In the genomic region with DNA sequence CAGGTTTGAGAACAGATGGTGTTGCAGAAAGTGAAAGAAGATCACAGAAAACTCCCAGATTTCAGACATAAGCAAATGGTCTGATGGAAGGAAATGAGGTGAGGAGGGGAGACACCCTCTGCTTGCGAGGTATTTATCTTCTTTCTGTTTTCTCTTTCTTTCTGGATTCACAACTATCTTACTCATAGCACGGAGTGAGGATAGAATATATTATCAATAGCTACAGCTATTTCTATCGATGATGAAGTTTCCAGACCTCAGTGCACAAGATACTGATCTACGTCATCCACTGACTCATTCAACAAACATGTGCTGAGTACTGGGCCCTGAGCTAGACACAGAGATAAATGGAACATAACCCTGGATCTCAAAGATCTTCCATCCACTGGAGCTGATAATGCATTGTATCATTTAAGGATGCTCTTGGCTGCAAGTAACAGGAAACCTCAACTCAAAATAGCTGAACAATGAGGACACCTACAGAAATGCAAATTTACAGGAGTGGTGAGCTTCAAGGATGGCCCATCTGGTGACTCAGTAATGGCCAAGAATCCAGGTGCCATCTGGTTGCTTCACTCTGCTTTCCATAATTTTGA, we compare ENCODE assay signal across 14 cellular contexts. TPM values are rescaled to one million over a fixed set of nuclear protein-coding genes. Genes with fewer than 3 reads are reported as not detected.
DNase-seq lines count a peak whose midpoint lies in the region; ATAC-seq and TF ChIP-seq lines count a peak whose summit lies in the region.
"Had no signal": no experiment of that assay in that cellular context is flagged by ENCODE, and none has a peak within 500 bp of the region (broad histone marks: within the 10 kb centered on the region; RNA-seq: fewer than 3 reads in every experiment).

No MANE protein-coding gene starts in this region.

- H3K4me3 Mint-ChIP-seq in Calu3 (ENCODE audit: low read depth, unreplicated experiment) = no peak overlapping the region

- no peaks in the 10 kb centered on the region for H3F3A ChIP-seq in MM.1S (ENCODE audit: insufficient read depth, low read length)

- no TSS peak for BruUV-seq in Calu3 (replicated peaks; lab: Mats Ljungman, UMichigan)

- peaks cover 7% of the 10 kb centered on the region for H3K4me1 Mint-ChIP-seq in Calu3 (ENCODE audit: low read depth, unreplicated experiment)

- no peak overlapping the region for H2AFZ ChIP-seq in MM.1S (ENCODE audit: low read length)

- peaks cover 15% of the 10 kb centered on the region for H3K4me1 ChIP-seq in MM.1S (ENCODE audit: low read length)
- no peaks in the 10 kb centered on the region for H3K4me1 ChIP-seq in right cardiac atrium (ENCODE audit: control insufficient read depth, insufficient read depth, low read length)
- H3K4me1 ChIP-seq: right atrium auricular region had no signal

- no peaks in the 10 kb centered on the region for H3K79me2 ChIP-seq in MM.1S (ENCODE audit: low read length)

- WGBS in right cardiac atrium = 81% methylated on average over 4 of the region's 4 CpGs

- peak overlapping the region; percentile 21; the same call in 1 of the 2 replicates for H3K4me2 ChIP-seq in MM.1S (ENCODE audit: low read depth, low read length)

- ATAC-seq in GM18868 (IDR thresholded peaks at IDR 0.05; ENCODE audit: unreplicated experiment) (peak; percentile 53), HG02763 (IDR thresholded peaks at IDR 0.05; ENCODE audit: unreplicated experiment) (peak; percentile 40), right cardiac atrium (no peak)

- DNase-seq in AG10803 (ENCODE audit: low read depth) (peak; percentile 11), MM.1S (no peak), NCI-H1436 treated with DMSO at 0.1 percent for 48 hours (lab: John Stamatoyannopoulos, UW) (no peak), right cardiac atrium (no peak), posterior cingulate gyrus (no peak), Calu3 (no peak)
- DNase-seq: Caco-2; cortex of kidney; NCI-H748 treated with DMSO at 0.1 percent for 48 hours; stimulated activated naive CD4-positive, alpha-beta T cell treated with Interleukin-2 at 50 U/mL for 16 hours had no signal

- no peaks in the 10 kb centered on the region for H3K9me3 ChIP-seq in MM.1S (replicated peaks; ENCODE audit: insufficient read depth, low read length)
- no peaks in the 10 kb centered on the region for H3K9me3 ChIP-seq in right cardiac atrium (ENCODE audit: control insufficient read depth, low read length)
- H3K9me3 ChIP-seq: Caco-2, right atrium auricular region had no signal

- no peaks in the 10 kb centered on the region for H3K36me3 Mint-ChIP-seq in Calu3 (ENCODE audit: insufficient read depth, unreplicated experiment)

- intact Hi-C loops in right cardiac atrium (cut with DNase I) = loop anchor here in 1 of 4 donors (10.0 kb wide), 1 partner anchor 95 kb away; no protein-coding TSS in a partner anchor
- intact Hi-C loops in posterior cingulate gyrus (cut with DNase I) = no loop called here
- intact Hi-C loops in Calu3 (cut with micrococcal nuclease; ENCODE audit: unreplicated experiment) = no loop called here

- no peaks in the 10 kb centered on the region for H3K36me3 ChIP-seq in MM.1S (replicated peaks; ENCODE audit: insufficient read depth, low read length)
- H3K36me3 ChIP-seq: right atrium auricular region had no signal

- H4K20me1 ChIP-seq in MM.1S (ENCODE audit: insufficient read depth, low read length) = no peaks in the 10 kb centered on the region

- no peak overlapping the region for H3K9ac ChIP-seq in MM.1S (ENCODE audit: low read length)

- H3K4me3 ChIP-seq in AG10803 (ENCODE audit: low read length) = no peak overlapping the region
- no peak overlapping the region for H3K4me3 ChIP-seq in MM.1S (ENCODE audit: low read length)
- H3K4me3 ChIP-seq in right cardiac atrium (ENCODE audit: low read length) = no peak overlapping the region
- H3K4me3 ChIP-seq: right atrium auricular region had no signal

- H3K27me3 Mint-ChIP-seq in Calu3 (ENCODE audit: unreplicated experiment) = no peaks in the 10 kb centered on the region

- H3K27ac ChIP-seq in MM.1S (ENCODE audit: low read length) (no peak overlapping the region), right cardiac atrium (ENCODE audit: low read length) (no peak overlapping the region)
- H3K27ac ChIP-seq: HL-60, right atrium auricular region had no signal

- no peak for TF ChIP-seq CTCF in AG10803 (conservative IDR thresholded peaks at IDR 0.05; ENCODE audit: low read length)
- no peak for TF ChIP-seq CTCF in MM.1S (IDR thresholded peaks at IDR 0.05; ENCODE audit: low read length)
- TF ChIP-seq CTCF in Calu3 (IDR thresholded peaks at IDR 0.05; ENCODE audit: unreplicated experiment) = no peak

- H3K27me3 ChIP-seq in MM.1S (replicated peaks; ENCODE audit: insufficient read depth, low read length) (no peaks in the 10 kb centered on the region), right cardiac atrium (ENCODE audit: control insufficient read depth, insufficient read depth) (no peaks in the 10 kb centered on the region)
- H3K27me3 ChIP-seq: right atrium auricular region had no signal

- CTCF ChIA-PET in Calu3 (lab: Charles Lee) = no interaction called here

- H3K27ac Mint-ChIP-seq in Calu3 (ENCODE audit: unreplicated experiment) = no peak overlapping the region

- H3K9me3 Mint-ChIP-seq in Calu3 (ENCODE audit: low read depth, unreplicated experiment) = no peaks in the 10 kb centered on the region

- H3K9me2 ChIP-seq in MM.1S (replicated peaks; ENCODE audit: insufficient read depth, low read length) = no peaks in the 10 kb centered on the region

RNA-seq across cellular contexts. Expression of a gene that starts 21.2 kb away (rescaled TPM):
- 10 to 100 TPM; 11.3 to 18.7 (median 13.7) TPM for total RNA-seq in right cardiac atrium
- 5.1 TPM for polyA plus RNA-seq in right cardiac atrium
- total RNA-seq in Calu3 (2022) = 1.4 and 1.8 TPM in 2 replicates

Comparison
In these comparisons a context has a peak if more than half of its experiments do, and no peak if none do; other contexts are left out.
1. ATAC-seq: peak in GM18868 (single experiment) and HG02763 (single experiment); none in right cardiac atrium (0 of 2).